Comparison of ENCODE assay signal across 25 cellular contexts in genomic region chr12:28988384-28988704, GRCh38.
DNase-seq lines count a peak whose midpoint lies in the region; ATAC-seq and TF ChIP-seq lines count a peak whose summit lies in the region.
"Had no signal": no experiment of that assay in that cellular context is flagged by ENCODE, and none has a peak within 500 bp of the region (broad histone marks: within the 10 kb centered on the region; RNA-seq: fewer than 3 reads in every experiment).

No MANE protein-coding gene starts in this region.

- peak; percentile 39 for ATAC-seq in Right ventricle myocardium superior (ENCODE audit: poor library complexity)
- no peak for ATAC-seq in Right ventricle myocardium inferior
- peak; percentile 69 for ATAC-seq in omental fat pad (ENCODE audit: low FRiP score)
- ATAC-seq in GM21786 (IDR thresholded peaks at IDR 0.05; ENCODE audit: unreplicated experiment), result no peak
- ATAC-seq: HepG2 had no signal

- H3K4me3 ChIP-seq in vagina, result no peak overlapping the region
- H3K4me3 ChIP-seq: GM23248, SJSA1 had no signal

- no peak for TF ChIP-seq POLR2A in vagina (IDR thresholded peaks at IDR 0.05)

- TF ChIP-seq CTCF in omental fat pad (IDR thresholded peaks at IDR 0.05) (no peak), vagina (IDR thresholded peaks at IDR 0.05) (no peak)

- no peaks in the 10 kb centered on the region for H3K9me3 ChIP-seq in vagina
- H3K9me3 ChIP-seq: BE2C, SJSA1 had no signal

- peak overlapping the region; percentile 2 for H3K27ac ChIP-seq in vagina
- H3K27ac ChIP-seq: 22Rv1, GM23248, SJSA1 had no signal

- peaks cover 10% of the 10 kb centered on the region for H3K4me1 ChIP-seq in vagina
- H3K4me1 ChIP-seq: SJSA1 had no signal

- no peak for DNase-seq in Right ventricle myocardium superior
- DNase-seq in Right ventricle myocardium inferior (ENCODE audit: missing footprints), result no peak
- peak; percentile 57 for DNase-seq in fibroblast of peridontal ligament (ENCODE audit: extremely low read depth)
- no peak for DNase-seq in omental fat pad (ENCODE audit: low spot score)
- no peak for DNase-seq in vagina (ENCODE audit: extremely low spot score in 2 of 2)
- DNase-seq in NCI-H226, result no peak
- DNase-seq in SW 1271 (lab: John Stamatoyannopoulos, UW), result no peak
- DNase-seq: ACHN; CD8-positive, alpha-beta memory T cell; DMS 273 treated with DMSO at 0.1 percent for 48 hours; DMS79; GM23248; H7; Karpas-422; NCI-H1092 treated with DMSO at 0.1 percent for 48 hours; NCI-H1436; NCI-H187 treated with DMSO at 0.1 percent for 48 hours; NCI-H2171 treated with DMSO at 0.1 percent for 48 hours; NCI-H524; NCI-H774 had no signal

- intact Hi-C loops in Right ventricle myocardium superior (cut with DNase I) (no loop called here), Right ventricle myocardium inferior (cut with DNase I) (loop anchor here (10.0 kb wide), 1 partner anchor 94 kb away; no protein-coding TSS in a partner anchor), vagina (cut with DNase I) (no loop called here)

- H3K27me3 ChIP-seq in vagina, result no peaks in the 10 kb centered on the region
- H3K27me3 ChIP-seq: BE2C, SJSA1 had no signal

- H3K36me3 ChIP-seq in vagina, result no peaks in the 10 kb centered on the region
- H3K36me3 ChIP-seq: BE2C, SJSA1 had no signal

Comparison
In these comparisons a context has a peak if more than half of its experiments do, and no peak if none do; other contexts are left out.
1. ATAC-seq: peak in Right ventricle myocardium superior (single experiment) and omental fat pad (single experiment); none in Right ventricle myocardium inferior (single experiment) and GM21786 (single experiment).